Comparison of ENCODE assay signal across 1 cellular context in the genomic region with DNA sequence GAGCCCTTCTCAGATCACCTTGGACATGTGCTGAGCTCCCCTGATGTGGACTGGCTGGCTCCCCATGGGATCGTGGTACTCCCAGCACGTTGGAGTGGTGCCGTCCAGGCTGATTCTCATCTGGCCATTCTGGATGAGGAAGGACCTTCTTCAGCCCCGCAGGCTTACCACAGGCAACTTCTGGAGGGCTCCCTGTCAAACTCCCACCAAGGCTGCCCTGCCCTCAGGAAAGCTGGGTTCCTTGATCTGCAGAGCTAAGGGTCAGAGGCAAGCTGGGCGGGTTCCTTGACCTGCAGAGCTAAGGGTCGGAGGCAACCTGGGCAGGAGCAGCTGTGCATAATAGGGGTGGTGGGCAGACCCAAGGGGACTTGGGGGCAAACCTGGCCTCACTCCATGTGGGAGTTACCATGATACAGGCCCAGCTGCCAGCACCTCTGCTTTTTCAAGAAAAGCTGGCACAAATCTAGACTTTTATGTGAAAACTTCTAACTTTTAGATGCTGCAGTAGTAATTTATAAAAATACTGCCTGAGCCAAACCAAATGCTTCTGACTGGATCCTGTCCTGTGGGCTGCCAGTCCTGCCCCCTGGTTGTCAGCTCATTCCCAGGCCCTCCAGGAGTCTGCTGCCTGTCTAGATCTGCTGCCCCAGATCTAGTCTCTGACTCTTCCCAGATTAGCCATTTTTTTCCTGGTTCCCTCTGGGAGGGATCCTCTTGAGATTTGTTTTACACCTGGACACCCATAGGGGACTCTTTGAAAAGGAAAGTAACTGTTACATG.
TF ChIP-seq lines count a peak whose summit lies in the region.

No MANE protein-coding gene starts in this region.

TF ChIP-seq in GM12878, 131 proteins besides CTCF, POLR2A, EP300 and RAD21:
- TF ChIP-seq ZNF207 (IDR thresholded peaks at IDR 0.05; ENCODE audit: borderline replicate concordance) (no peak), TCF3 (IDR thresholded peaks at IDR 0.05; ENCODE audit: borderline replicate concordance, insufficient read depth, low read depth, low read length) (no peak), NR2C1 (IDR thresholded peaks at IDR 0.05) (no peak), FOXM1 (IDR thresholded peaks at IDR 0.05; ENCODE audit: low read depth, low read length) (no peak), ZNF24 (IDR thresholded peaks at IDR 0.05) (no peak), DPF2 (IDR thresholded peaks at IDR 0.05) (no peak), EGR1 (IDR thresholded peaks at IDR 0.05; ENCODE audit: borderline replicate concordance in 1 of 2, low read depth in 2 of 2, low read length in 2 of 2) (no peak), HDAC2 (IDR thresholded peaks at IDR 0.05) (no peak), YBX1 (IDR thresholded peaks at IDR 0.05) (no peak), JUND (IDR thresholded peaks at IDR 0.05; ENCODE audit: low read depth, low read length) (no peak), HDAC6 (IDR thresholded peaks at IDR 0.05; ENCODE audit: unreplicated experiment) (no peak)
- TF ChIP-seq, protein P1, sequence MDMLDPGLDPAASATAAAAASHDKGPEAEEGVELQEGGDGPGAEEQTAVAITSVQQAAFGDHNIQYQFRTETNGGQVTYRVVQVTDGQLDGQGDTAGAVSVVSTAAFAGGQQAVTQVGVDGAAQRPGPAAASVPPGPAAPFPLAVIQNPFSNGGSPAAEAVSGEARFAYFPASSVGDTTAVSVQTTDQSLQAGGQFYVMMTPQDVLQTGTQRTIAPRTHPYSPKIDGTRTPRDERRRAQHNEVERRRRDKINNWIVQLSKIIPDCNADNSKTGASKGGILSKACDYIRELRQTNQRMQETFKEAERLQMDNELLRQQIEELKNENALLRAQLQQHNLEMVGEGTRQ (IDR thresholded peaks at IDR 0.05; ENCODE audit: borderline replicate concordance, low read depth, low read length), result no peak
- TF ChIP-seq, protein P2, sequence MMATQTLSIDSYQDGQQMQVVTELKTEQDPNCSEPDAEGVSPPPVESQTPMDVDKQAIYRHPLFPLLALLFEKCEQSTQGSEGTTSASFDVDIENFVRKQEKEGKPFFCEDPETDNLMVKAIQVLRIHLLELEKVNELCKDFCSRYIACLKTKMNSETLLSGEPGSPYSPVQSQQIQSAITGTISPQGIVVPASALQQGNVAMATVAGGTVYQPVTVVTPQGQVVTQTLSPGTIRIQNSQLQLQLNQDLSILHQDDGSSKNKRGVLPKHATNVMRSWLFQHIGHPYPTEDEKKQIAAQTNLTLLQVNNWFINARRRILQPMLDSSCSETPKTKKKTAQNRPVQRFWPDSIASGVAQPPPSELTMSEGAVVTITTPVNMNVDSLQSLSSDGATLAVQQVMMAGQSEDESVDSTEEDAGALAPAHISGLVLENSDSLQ (IDR thresholded peaks at IDR 0.05), result no peak
- TF ChIP-seq, protein P3, sequence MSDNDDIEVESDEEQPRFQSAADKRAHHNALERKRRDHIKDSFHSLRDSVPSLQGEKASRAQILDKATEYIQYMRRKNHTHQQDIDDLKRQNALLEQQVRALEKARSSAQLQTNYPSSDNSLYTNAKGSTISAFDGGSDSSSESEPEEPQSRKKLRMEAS (IDR thresholded peaks at IDR 0.05; ENCODE audit: low read depth, low read length), result no peak
